ENCODE assay signal across 1 cellular context in genomic region chr19:48629599-48630288, GRCh38.
TF ChIP-seq lines count a peak whose summit lies in the region.

No MANE protein-coding gene starts in this region.

TF ChIP-seq in IMR-90, 13 proteins besides CTCF, POLR2A, EP300 and RAD21:
- no peak for TF ChIP-seq CHD1 (IDR thresholded peaks at IDR 0.05; ENCODE audit: low read depth, low read length)
- no peak for TF ChIP-seq BHLHE40 (IDR thresholded peaks at IDR 0.05; ENCODE audit: low read depth, low read length)
- no peak for TF ChIP-seq RFX5 (IDR thresholded peaks at IDR 0.05; ENCODE audit: low read depth, low read length)
- TF ChIP-seq MXI1 (IDR thresholded peaks at IDR 0.05; ENCODE audit: borderline replicate concordance, low read depth, low read length): no peak
TF ChIP-seq in IMR-90: peak in this region for 0.
